ENCODE assay signal across 19 cellular contexts in genomic region chr17:82024859-82025258, GRCh38.
"Had no signal": no experiment of that assay in that cellular context is flagged by ENCODE, and none has a peak within 500 bp of the region (broad histone marks: within the 10 kb centered on the region; RNA-seq: fewer than 3 reads in every experiment).

No MANE protein-coding gene starts in this region.

- H3K9me3 Mint-ChIP-seq: activated CD8-positive, alpha-beta T cell treated with anti-CD3 and anti-CD28 coated beads for 36 hours; activated T-cell treated with anti-CD3 and anti-CD28 coated beads, Interleukin-2, amount 50 U/mL, for 72 hours; brain; stimulated activated naive CD8-positive, alpha-beta T cell treated with anti-CD3 and anti-CD28 coated beads, Interleukin-15, amount 100 ng/mL, for 72 hours; WTC11 had no signal

- ATAC-seq: activated CD8-positive, alpha-beta T cell treated with anti-CD3 and anti-CD28 coated beads for 36 hours; activated T-cell treated with anti-CD3 and anti-CD28 coated beads, Interleukin-2, amount 50 U/mL, for 72 hours; esophagus mucosa; left lobe of liver; pancreas; stimulated activated naive CD8-positive, alpha-beta T cell treated with anti-CD3 and anti-CD28 coated beads, Interleukin-15, amount 100 ng/mL, for 72 hours; WTC11 had no signal

- H3K36me3 Mint-ChIP-seq: brain, WTC11 had no signal

- H3K27ac ChIP-seq: colonic mucosa, hepatocyte, pancreas, sigmoid colon, spleen, testis, upper lobe of left lung had no signal

- H3K27me3 ChIP-seq: colonic mucosa, hepatocyte, pancreas, sigmoid colon, testis, upper lobe of left lung had no signal

- H3K9me3 ChIP-seq: colonic mucosa, pancreas, sigmoid colon, spleen, testis, upper lobe of left lung had no signal

- DNase-seq: activated CD4-positive, alpha-beta T cell treated with anti-CD3 and anti-CD28 coated beads for 48 hours; activated CD8-positive, alpha-beta T cell treated with anti-CD3 and anti-CD28 coated beads for 36 hours; activated gamma-delta T cell treated with Interleukin-2 at 50 U/mL for 16 hours; activated T-cell treated with anti-CD3 and anti-CD28 coated beads, Interleukin-2, amount 50 U/mL, for 72 hours; central memory CD4-positive, alpha-beta T cell; colonic mucosa; sigmoid colon; spleen; stimulated activated naive CD8-positive, alpha-beta T cell treated with anti-CD3 and anti-CD28 coated beads, Interleukin-15, amount 100 ng/mL, for 72 hours; T-helper 2 cell; testis had no signal

- H3K27me3 Mint-ChIP-seq: activated CD8-positive, alpha-beta T cell treated with anti-CD3 and anti-CD28 coated beads for 36 hours; activated naive CD8-positive, alpha-beta T cell; stimulated activated naive CD8-positive, alpha-beta T cell treated with anti-CD3 and anti-CD28 coated beads, Interleukin-15, amount 100 ng/mL, for 72 hours had no signal

- H3K36me3 ChIP-seq: colonic mucosa, pancreas, sigmoid colon had no signal

- H2AFZ ChIP-seq: hepatocyte had no signal

- H3K4me3 ChIP-seq: hepatocyte, testis had no signal

- H3K27ac Mint-ChIP-seq: activated CD8-positive, alpha-beta T cell treated with anti-CD3 and anti-CD28 coated beads for 36 hours; activated naive CD8-positive, alpha-beta T cell; activated T-cell treated with anti-CD3 and anti-CD28 coated beads, Interleukin-2, amount 50 U/mL, for 72 hours; stimulated activated naive CD8-positive, alpha-beta T cell treated with anti-CD3 and anti-CD28 coated beads, Interleukin-15, amount 100 ng/mL, for 72 hours; WTC11 had no signal
